Comparison of ENCODE assay signal across 1 cellular context in the genomic region with DNA sequence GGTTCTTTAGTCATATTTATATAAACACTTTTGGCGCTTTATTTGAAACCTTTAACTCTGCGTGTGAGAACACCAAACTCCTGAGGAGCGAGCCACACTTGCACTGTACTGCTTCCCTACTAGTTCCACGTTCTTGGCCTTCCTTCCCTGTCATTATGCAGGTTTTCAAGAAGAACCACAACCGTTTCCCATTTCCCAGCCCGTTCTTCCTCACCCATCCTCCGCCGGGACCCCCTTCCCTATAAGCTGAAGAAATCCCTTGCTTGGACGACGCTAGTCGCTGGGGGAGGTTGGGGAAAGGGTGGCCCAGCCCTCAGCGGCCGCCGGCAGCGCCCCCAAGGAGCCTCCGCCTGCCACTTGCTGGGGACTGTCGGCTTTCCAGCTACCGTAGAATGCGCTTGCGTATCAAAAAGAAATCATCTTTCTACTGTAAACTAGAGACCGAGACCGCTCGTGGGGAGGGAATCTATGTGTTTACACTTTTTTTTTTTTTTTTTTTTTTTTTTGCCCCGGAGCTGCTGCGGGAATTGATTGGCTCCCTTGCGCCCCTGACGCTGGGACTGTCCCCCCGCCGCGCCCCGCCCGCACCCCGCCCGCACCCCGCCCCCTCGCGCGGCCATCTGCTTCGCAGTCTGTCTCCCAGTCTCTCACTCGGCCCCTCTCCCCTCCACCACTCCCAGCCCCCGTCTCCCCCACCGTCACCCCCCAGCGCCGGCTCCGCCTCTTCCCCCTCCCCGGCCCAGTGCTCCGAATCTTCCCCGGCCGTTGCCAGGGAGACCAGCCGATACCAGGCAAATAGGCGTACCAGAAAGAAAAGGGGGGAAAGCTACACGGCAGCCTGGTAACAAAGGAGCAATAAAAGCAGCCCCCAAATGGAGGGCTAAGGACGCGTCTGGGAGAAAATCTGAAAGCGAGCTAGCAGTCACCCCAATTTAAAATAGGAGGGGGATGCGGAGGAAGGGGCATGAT.
TF ChIP-seq lines count a peak whose summit lies in the region.

No MANE protein-coding gene starts in this region.

TF ChIP-seq in HEK293, 187 proteins besides CTCF, POLR2A, EP300 and RAD21 (continued from another document and continues in another):
- TF ChIP-seq, protein P1, sequence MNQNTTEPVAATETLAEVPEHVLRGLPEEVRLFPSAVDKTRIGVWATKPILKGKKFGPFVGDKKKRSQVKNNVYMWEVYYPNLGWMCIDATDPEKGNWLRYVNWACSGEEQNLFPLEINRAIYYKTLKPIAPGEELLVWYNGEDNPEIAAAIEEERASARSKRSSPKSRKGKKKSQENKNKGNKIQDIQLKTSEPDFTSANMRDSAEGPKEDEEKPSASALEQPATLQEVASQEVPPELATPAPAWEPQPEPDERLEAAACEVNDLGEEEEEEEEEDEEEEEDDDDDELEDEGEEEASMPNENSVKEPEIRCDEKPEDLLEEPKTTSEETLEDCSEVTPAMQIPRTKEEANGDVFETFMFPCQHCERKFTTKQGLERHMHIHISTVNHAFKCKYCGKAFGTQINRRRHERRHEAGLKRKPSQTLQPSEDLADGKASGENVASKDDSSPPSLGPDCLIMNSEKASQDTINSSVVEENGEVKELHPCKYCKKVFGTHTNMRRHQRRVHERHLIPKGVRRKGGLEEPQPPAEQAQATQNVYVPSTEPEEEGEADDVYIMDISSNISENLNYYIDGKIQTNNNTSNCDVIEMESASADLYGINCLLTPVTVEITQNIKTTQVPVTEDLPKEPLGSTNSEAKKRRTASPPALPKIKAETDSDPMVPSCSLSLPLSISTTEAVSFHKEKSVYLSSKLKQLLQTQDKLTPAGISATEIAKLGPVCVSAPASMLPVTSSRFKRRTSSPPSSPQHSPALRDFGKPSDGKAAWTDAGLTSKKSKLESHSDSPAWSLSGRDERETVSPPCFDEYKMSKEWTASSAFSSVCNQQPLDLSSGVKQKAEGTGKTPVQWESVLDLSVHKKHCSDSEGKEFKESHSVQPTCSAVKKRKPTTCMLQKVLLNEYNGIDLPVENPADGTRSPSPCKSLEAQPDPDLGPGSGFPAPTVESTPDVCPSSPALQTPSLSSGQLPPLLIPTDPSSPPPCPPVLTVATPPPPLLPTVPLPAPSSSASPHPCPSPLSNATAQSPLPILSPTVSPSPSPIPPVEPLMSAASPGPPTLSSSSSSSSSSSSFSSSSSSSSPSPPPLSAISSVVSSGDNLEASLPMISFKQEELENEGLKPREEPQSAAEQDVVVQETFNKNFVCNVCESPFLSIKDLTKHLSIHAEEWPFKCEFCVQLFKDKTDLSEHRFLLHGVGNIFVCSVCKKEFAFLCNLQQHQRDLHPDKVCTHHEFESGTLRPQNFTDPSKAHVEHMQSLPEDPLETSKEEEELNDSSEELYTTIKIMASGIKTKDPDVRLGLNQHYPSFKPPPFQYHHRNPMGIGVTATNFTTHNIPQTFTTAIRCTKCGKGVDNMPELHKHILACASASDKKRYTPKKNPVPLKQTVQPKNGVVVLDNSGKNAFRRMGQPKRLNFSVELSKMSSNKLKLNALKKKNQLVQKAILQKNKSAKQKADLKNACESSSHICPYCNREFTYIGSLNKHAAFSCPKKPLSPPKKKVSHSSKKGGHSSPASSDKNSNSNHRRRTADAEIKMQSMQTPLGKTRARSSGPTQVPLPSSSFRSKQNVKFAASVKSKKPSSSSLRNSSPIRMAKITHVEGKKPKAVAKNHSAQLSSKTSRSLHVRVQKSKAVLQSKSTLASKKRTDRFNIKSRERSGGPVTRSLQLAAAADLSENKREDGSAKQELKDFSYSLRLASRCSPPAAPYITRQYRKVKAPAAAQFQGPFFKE (tag by site-specific recombination; IDR thresholded peaks at IDR 0.05; ENCODE audit: borderline replicate concordance), result no peak
- TF ChIP-seq ZNF843 (tag by site-specific recombination; IDR thresholded peaks at IDR 0.05) (peak; percentile 49), ZNF768 (tag by site-specific recombination; IDR thresholded peaks at IDR 0.05) (no peak), ZNF112 (tag by site-specific recombination; IDR thresholded peaks at IDR 0.05) (no peak), ZNF341 (tag by site-specific recombination; IDR thresholded peaks at IDR 0.05; ENCODE audit: low read depth) (peak; percentile 98), ZNF677 (tag by site-specific recombination; IDR thresholded peaks at IDR 0.05) (no peak), ZNF146 (tag by site-specific recombination; IDR thresholded peaks at IDR 0.05) (no peak), ZNF324 (tag by site-specific recombination; IDR thresholded peaks at IDR 0.05) (no peak), ZFP69B (tag by site-specific recombination; IDR thresholded peaks at IDR 0.05) (peak; percentile 36; the same call in 1 of the 2 replicates), ZBTB48 (tag by site-specific recombination; IDR thresholded peaks at IDR 0.05) (peak; percentile 80), ZNF2 (tag by site-specific recombination; IDR thresholded peaks at IDR 0.05) (peak; percentile 78; the same call in 1 of the 2 replicates), GLIS1 (tag by site-specific recombination; IDR thresholded peaks at IDR 0.05) (peak; percentile 50), ZNF791 (tag by site-specific recombination; IDR thresholded peaks at IDR 0.05) (no peak), ZNF292 (tag by site-specific recombination; IDR thresholded peaks at IDR 0.05; ENCODE audit: borderline replicate concordance, low read depth) (no peak), GLIS2 (tag by site-specific recombination; IDR thresholded peaks at IDR 0.05) (peak; percentile 84), SP2 (tag by site-specific recombination; IDR thresholded peaks at IDR 0.05) (peak; percentile 32; the same call in 1 of the 2 replicates), ZNF624 (tag by site-specific recombination; IDR thresholded peaks at IDR 0.05) (no peak), ZNF558 (tag by site-specific recombination; IDR thresholded peaks at IDR 0.05) (no peak), YY2 (tag by site-specific recombination; IDR thresholded peaks at IDR 0.05) (no peak), ZNF423 (tag by site-specific recombination; IDR thresholded peaks at IDR 0.05) (no peak), KLF10 (tag by site-specific recombination; IDR thresholded peaks at IDR 0.05) (peak; percentile 48), SP7 (tag by site-specific recombination; IDR thresholded peaks at IDR 0.05) (peak; percentile 48; the same call in 1 of the 2 replicates), OSR2 (tag by site-specific recombination; IDR thresholded peaks at IDR 0.05) (peak; percentile 65), SP3 (tag by site-specific recombination; IDR thresholded peaks at IDR 0.05) (peak; percentile 52)
- TF ChIP-seq, protein P2, sequence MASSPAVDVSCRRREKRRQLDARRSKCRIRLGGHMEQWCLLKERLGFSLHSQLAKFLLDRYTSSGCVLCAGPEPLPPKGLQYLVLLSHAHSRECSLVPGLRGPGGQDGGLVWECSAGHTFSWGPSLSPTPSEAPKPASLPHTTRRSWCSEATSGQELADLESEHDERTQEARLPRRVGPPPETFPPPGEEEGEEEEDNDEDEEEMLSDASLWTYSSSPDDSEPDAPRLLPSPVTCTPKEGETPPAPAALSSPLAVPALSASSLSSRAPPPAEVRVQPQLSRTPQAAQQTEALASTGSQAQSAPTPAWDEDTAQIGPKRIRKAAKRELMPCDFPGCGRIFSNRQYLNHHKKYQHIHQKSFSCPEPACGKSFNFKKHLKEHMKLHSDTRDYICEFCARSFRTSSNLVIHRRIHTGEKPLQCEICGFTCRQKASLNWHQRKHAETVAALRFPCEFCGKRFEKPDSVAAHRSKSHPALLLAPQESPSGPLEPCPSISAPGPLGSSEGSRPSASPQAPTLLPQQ (tag by site-specific recombination; IDR thresholded peaks at IDR 0.05), result 0 out of 2 replicates have a peak, but pooled peaks have one; percentile 17
- TF ChIP-seq, protein P3, sequence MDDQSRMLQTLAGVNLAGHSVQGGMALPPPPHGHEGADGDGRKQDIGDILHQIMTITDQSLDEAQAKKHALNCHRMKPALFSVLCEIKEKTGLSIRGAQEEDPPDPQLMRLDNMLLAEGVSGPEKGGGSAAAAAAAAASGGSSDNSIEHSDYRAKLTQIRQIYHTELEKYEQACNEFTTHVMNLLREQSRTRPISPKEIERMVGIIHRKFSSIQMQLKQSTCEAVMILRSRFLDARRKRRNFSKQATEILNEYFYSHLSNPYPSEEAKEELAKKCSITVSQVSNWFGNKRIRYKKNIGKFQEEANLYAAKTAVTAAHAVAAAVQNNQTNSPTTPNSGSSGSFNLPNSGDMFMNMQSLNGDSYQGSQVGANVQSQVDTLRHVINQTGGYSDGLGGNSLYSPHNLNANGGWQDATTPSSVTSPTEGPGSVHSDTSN (CRISPR knock-in tag; IDR thresholded peaks at IDR 0.05), result no peak
- TF ChIP-seq, protein P4, sequence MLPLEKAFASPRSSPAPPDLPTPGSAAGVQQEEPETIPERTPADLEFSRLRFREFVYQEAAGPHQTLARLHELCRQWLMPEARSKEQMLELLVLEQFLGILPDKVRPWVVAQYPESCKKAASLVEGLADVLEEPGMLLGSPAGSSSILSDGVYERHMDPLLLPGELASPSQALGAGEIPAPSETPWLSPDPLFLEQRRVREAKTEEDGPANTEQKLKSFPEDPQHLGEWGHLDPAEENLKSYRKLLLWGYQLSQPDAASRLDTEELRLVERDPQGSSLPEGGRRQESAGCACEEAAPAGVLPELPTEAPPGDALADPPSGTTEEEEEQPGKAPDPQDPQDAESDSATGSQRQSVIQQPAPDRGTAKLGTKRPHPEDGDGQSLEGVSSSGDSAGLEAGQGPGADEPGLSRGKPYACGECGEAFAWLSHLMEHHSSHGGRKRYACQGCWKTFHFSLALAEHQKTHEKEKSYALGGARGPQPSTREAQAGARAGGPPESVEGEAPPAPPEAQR (tag by site-specific recombination; IDR thresholded peaks at IDR 0.05), result no peak
- TF ChIP-seq, protein P5, sequence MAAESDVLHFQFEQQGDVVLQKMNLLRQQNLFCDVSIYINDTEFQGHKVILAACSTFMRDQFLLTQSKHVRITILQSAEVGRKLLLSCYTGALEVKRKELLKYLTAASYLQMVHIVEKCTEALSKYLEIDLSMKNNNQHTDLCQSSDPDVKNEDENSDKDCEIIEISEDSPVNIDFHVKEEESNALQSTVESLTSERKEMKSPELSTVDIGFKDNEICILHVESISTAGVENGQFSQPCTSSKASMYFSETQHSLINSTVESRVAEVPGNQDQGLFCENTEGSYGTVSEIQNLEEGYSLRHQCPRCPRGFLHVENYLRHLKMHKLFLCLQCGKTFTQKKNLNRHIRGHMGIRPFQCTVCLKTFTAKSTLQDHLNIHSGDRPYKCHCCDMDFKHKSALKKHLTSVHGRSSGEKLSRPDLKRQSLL (tag by site-specific recombination; IDR thresholded peaks at IDR 0.05), result no peak
- TF ChIP-seq, protein P6, sequence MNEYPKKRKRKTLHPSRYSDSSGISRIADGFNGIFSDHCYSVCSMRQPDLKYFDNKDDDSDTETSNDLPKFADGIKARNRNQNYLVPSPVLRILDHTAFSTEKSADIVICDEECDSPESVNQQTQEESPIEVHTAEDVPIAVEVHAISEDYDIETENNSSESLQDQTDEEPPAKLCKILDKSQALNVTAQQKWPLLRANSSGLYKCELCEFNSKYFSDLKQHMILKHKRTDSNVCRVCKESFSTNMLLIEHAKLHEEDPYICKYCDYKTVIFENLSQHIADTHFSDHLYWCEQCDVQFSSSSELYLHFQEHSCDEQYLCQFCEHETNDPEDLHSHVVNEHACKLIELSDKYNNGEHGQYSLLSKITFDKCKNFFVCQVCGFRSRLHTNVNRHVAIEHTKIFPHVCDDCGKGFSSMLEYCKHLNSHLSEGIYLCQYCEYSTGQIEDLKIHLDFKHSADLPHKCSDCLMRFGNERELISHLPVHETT (tag by site-specific recombination; IDR thresholded peaks at IDR 0.05), result no peak
- TF ChIP-seq, protein P7, sequence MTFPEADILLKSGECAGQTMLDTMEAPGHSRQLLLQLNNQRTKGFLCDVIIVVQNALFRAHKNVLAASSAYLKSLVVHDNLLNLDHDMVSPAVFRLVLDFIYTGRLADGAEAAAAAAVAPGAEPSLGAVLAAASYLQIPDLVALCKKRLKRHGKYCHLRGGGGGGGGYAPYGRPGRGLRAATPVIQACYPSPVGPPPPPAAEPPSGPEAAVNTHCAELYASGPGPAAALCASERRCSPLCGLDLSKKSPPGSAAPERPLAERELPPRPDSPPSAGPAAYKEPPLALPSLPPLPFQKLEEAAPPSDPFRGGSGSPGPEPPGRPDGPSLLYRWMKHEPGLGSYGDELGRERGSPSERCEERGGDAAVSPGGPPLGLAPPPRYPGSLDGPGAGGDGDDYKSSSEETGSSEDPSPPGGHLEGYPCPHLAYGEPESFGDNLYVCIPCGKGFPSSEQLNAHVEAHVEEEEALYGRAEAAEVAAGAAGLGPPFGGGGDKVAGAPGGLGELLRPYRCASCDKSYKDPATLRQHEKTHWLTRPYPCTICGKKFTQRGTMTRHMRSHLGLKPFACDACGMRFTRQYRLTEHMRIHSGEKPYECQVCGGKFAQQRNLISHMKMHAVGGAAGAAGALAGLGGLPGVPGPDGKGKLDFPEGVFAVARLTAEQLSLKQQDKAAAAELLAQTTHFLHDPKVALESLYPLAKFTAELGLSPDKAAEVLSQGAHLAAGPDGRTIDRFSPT (tag by site-specific recombination; IDR thresholded peaks at IDR 0.05), result no peak
- TF ChIP-seq, protein P8, sequence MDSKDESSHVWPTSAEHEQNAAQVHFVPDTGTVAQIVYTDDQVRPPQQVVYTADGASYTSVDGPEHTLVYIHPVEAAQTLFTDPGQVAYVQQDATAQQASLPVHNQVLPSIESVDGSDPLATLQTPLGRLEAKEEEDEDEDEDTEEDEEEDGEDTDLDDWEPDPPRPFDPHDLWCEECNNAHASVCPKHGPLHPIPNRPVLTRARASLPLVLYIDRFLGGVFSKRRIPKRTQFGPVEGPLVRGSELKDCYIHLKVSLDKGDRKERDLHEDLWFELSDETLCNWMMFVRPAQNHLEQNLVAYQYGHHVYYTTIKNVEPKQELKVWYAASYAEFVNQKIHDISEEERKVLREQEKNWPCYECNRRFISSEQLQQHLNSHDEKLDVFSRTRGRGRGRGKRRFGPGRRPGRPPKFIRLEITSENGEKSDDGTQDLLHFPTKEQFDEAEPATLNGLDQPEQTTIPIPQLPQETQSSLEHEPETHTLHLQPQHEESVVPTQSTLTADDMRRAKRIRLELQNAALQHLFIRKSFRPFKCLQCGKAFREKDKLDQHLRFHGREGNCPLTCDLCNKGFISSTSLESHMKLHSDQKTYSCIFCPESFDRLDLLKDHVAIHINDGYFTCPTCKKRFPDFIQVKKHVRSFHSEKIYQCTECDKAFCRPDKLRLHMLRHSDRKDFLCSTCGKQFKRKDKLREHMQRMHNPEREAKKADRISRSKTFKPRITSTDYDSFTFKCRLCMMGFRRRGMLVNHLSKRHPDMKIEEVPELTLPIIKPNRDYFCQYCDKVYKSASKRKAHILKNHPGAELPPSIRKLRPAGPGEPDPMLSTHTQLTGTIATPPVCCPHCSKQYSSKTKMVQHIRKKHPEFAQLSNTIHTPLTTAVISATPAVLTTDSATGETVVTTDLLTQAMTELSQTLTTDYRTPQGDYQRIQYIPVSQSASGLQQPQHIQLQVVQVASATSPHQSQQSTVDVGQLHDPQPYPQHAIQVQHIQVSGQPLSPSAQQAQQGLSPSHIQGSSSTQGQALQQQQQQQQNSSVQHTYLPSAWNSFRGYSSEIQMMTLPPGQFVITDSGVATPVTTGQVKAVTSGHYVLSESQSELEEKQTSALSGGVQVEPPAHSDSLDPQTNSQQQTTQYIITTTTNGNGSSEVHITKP (tag by site-specific recombination; IDR thresholded peaks at IDR 0.05), result peak; percentile 10; the same call in 1 of the 2 replicates
- TF ChIP-seq, protein P9, sequence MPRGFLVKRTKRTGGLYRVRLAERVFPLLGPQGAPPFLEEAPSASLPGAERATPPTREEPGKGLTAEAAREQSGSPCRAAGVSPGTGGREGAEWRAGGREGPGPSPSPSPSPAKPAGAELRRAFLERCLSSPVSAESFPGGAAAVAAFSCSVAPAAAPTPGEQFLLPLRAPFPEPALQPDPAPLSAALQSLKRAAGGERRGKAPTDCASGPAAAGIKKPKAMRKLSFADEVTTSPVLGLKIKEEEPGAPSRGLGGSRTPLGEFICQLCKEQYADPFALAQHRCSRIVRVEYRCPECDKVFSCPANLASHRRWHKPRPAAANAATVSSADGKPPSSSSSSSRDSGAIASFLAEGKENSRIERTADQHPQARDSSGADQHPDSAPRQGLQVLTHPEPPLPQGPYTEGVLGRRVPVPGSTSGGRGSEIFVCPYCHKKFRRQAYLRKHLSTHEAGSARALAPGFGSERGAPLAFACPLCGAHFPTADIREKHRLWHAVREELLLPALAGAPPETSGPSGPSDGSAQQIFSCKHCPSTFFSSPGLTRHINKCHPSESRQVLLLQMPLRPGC (tag by site-specific recombination; IDR thresholded peaks at IDR 0.05), result no peak
